24 cellular contexts compared by ENCODE assay signal in the genomic region with DNA sequence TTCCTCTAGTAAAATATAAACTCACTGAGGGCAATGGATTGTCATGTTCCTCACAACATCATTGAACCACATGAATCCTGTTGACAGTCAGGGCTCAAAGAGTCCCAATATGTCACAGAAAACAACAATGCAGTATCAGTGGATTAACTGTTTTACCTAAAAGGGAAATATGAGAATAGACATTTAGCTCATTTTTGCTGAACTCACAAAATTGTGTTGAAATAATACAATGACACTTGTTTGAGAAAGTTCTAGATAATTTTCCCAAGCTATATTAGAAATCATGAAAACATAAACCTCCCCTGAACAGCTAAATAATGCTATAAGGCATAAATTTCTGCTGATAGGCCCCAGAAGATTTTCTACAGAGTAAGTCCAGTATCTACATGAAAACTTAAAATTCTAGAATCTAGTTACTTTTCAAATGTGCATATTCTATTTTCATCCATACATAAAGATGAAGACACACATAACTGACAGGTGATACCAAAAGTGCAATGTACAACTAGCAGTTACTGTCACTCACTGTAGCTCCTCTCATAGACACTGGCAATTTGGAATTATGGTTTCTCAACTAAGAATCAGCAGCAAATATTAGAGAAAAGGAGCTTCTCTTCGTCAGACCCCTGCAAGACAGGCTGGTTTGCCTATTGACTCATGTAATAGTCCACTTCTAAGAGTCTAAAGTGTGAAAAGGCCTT.
"Had no signal": no experiment of that assay in that cellular context is flagged by ENCODE, and none has a peak within 500 bp of the region (broad histone marks: within the 10 kb centered on the region; RNA-seq: fewer than 3 reads in every experiment).

No MANE protein-coding gene starts in this region.

- H3K4me3 Mint-ChIP-seq: mesothelial cell of epicardium, naive B cell had no signal

- ATAC-seq: foreskin keratinocyte, gastroesophageal sphincter, heart right ventricle, left cardiac atrium, left lung, left ventricle myocardium superior, lower lobe of right lung, mucosa of descending colon had no signal

- H3K9me3 ChIP-seq: esophagus muscularis mucosa, gastroesophageal sphincter, heart right ventricle, left lung, lower lobe of right lung, mucosa of descending colon had no signal

- H3K9me3 Mint-ChIP-seq: naive B cell had no signal

- H3K36me3 ChIP-seq: esophagus muscularis mucosa, gastroesophageal sphincter, heart right ventricle, left lung, lower lobe of right lung had no signal

- H3K27me3 ChIP-seq: dorsolateral prefrontal cortex, esophagus muscularis mucosa, foreskin keratinocyte, gastroesophageal sphincter, heart right ventricle, left lung had no signal

- FAIRE-seq: colon, endothelial cell of umbilical vein, frontal cortex, islet of Langerhans, keratinocyte had no signal

- DNase-seq: dermis blood vessel endothelial cell; dorsolateral prefrontal cortex; effector CD4-positive, alpha-beta T cell; effector memory CD4-positive, alpha-beta T cell; foreskin keratinocyte; head of caudate nucleus; heart right ventricle; hippocampal formation; left cardiac atrium; left lung; left ventricle myocardium superior; lower lobe of right lung; mesenchymal stem cell; mucosa of descending colon; naive B cell had no signal

- H3K36me3 Mint-ChIP-seq: naive B cell had no signal

- H3K27ac ChIP-seq: coronary artery, esophagus muscularis mucosa, foreskin keratinocyte, gastroesophageal sphincter, heart right ventricle, left lung, lower lobe of right lung had no signal

- H3K27me3 Mint-ChIP-seq: naive B cell had no signal

- H3K4me1 Mint-ChIP-seq: naive B cell had no signal

- H3K4me3 ChIP-seq: coronary artery, dorsolateral prefrontal cortex, esophagus muscularis mucosa, gastroesophageal sphincter, heart right ventricle, left lung, lower lobe of right lung, mucosa of descending colon had no signal

- H3K27ac Mint-ChIP-seq: mesothelial cell of epicardium, naive B cell had no signal

- H3K4me1 ChIP-seq: foreskin keratinocyte, gastroesophageal sphincter, left lung, lower lobe of right lung had no signal
